ENCODE assay signal across 8 cellular contexts in the genomic region with DNA sequence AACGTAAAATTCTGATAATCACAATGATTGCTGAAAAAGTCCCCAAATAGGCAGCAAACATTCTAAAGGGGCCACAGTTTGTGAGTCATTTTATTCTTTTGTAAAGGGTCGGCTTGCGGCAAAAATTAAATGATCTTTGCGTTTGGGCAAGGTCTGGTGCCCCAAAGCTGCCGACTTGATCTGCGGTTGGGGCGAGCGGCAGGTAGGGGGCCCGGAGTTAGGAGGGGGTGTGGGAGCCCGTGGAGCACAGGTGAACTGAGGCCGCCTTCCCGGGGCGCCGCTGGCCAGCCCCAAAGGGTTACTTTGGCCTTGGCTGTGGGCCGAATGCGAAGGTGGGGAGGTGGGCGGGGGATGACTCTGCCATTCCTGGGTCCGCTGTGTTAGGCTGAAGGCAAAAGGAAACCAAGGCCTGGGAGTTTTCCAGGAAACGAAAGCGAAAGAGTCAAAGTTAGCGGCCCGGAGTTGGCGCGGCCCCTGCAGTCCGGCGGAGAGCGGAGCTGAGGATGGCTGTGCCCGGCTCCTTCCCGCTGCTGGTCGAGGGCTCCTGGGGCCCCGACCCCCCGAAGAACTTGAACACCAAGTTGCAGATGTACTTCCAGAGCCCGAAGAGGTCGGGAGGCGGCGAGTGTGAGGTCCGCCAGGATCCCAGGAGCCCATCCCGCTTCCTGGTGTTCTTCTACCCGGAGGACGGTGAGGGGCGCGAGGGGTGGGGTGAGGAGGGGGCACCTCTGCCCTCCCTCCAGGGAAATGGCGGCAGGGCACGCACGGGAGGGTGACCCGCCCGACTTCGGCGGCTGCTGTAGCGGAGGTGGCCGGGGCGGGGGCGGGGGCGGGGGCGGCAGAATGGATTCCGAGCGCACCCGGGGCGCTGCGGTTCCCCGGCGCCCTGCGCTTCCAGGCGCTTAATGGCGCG. TPM values are rescaled to one million over a fixed set of nuclear protein-coding genes. Genes with fewer than 3 reads are reported as not detected.
DNase-seq lines count a peak whose midpoint lies in the region; ATAC-seq, FAIRE-seq and TF ChIP-seq lines count a peak whose summit lies in the region.

Gene PARP14 (plus strand): TSS at position 459 of the 913 bp plus-strand sequence. CDS start 45 bp downstream, at position 504.

- intact Hi-C loops in kidney (cut with DNase I): loop anchor here (10.0 kb wide), 1 partner anchor 286 kb away; no protein-coding TSS in a partner anchor

- H3K9me3 ChIP-seq in DND-41 (ENCODE audit: insufficient read depth, low read length, severe bottlenecking) (no peaks in the 10 kb centered on the region), kidney (ENCODE audit: control insufficient read depth in 1 of 2, low read length in 2 of 2) (no peaks in the 10 kb centered on the region)

- H3K4me3 ChIP-seq in DND-41 (ENCODE audit: low read depth in 1 of 2, low read length in 2 of 2) (peak within 1 kb of the TSS; percentile 86 to 90), kidney (ENCODE audit: low read length in 2 of 2) (peak within 1 kb of the TSS; percentile 85 to 92)

- H3K27me3 ChIP-seq in DND-41 (ENCODE audit: insufficient read depth, low read length, poor library complexity): no peaks in the 10 kb centered on the region

- DNase-seq in DND-41 (peak; percentile 80), GOT3 (lab: John Stamatoyannopoulos, UW) (peak; percentile 29), NCI-H1105 treated with DMSO at 0.1 percent for 48 hours (lab: John Stamatoyannopoulos, UW) (peak; percentile 43), cerebellum (ENCODE audit: low spot score) (no peak), kidney (peak; percentile 92), COLO829 (ENCODE audit: low spot score) (no peak)
- DNase-seq in activated CD4-positive, alpha-beta T cell treated with anti-CD3 and anti-CD28 coated beads for 24 hours (ENCODE audit: low read depth in 2 of 2): peak; percentile 41 to 47
- DNase-seq in stimulated activated CD4-positive, alpha-beta T cell treated with anti-CD3 and anti-CD28 coated beads, Interleukin-15, amount 100 ng/mL, for 1 hour (ENCODE audit: low read depth in 1 of 2, low spot score in 1 of 2): peak; percentile 36 to 43

- H3K4me2 ChIP-seq in DND-41 (ENCODE audit: insufficient read depth, low read length): peak within 1 kb of the TSS; percentile 92

- H3K79me2 ChIP-seq in DND-41 (ENCODE audit: insufficient read depth, low read length): peaks cover 46% of the 10 kb centered on the region

- H2AFZ ChIP-seq in DND-41 (ENCODE audit: low read depth, low read length): peak within 1 kb of the TSS; percentile 93

- H3K9ac ChIP-seq in DND-41 (ENCODE audit: low read depth, low read length) (peak within 1 kb of the TSS; percentile 91), kidney (ENCODE audit: low read length in 2 of 2) (peak within 1 kb of the TSS; percentile 74 to 89)

- H3K36me3 ChIP-seq in DND-41 (ENCODE audit: insufficient read depth, low read length): peaks cover 12% of the 10 kb centered on the region
- no peaks in the 10 kb centered on the region for H3K36me3 ChIP-seq in kidney (ENCODE audit: control insufficient read depth in 1 of 2, insufficient read depth in 2 of 2, low read length in 2 of 2)

- H3K27ac ChIP-seq in DND-41 (ENCODE audit: low read length): peak within 1 kb of the TSS; percentile 90
- H3K27ac ChIP-seq in kidney (ENCODE audit: low read depth in 2 of 2, low read length in 2 of 2): peak within 1 kb of the TSS; percentile 94 to 95

- no peak for TF ChIP-seq CTCF in DND-41 (IDR thresholded peaks at IDR 0.05; ENCODE audit: borderline replicate concordance, extremely low read depth, low read length, poor library complexity, severe bottlenecking)
- TF ChIP-seq CTCF in kidney (IDR thresholded peaks at IDR 0.05; ENCODE audit: borderline replicate concordance, extremely low read depth, insufficient read depth): no peak

- H4K20me1 ChIP-seq in DND-41 (ENCODE audit: insufficient read depth, low read length): peaks cover 5% of the 10 kb centered on the region; the same call in 1 of the 2 replicates

- H3K4me1 ChIP-seq in DND-41 (ENCODE audit: insufficient read depth, low read length): peaks cover 53% of the 10 kb centered on the region
- peaks cover 0 to 14% of the 10 kb centered on the region in 2 donors for H3K4me1 ChIP-seq in kidney (ENCODE audit: control insufficient read depth in 1 of 2, insufficient read depth in 1 of 2, low read depth in 1 of 2, low read length in 2 of 2)

- FAIRE-seq in kidney (lab: Jason Lieb, UNC): no peak

- ATAC-seq in DND-41 (ENCODE audit: insufficient read depth, low read depth): peak; percentile 74

RNA-seq across cellular contexts. Expression of gene PARP14, which starts in this region (rescaled TPM):
- 15.2 TPM for total RNA-seq in cerebellum
- total RNA-seq in kidney: 64.0 TPM
- polyA plus RNA-seq in kidney (ENCODE audit: insufficient read depth, low read depth, low replicate concordance): 14.9 TPM

Comparison
In these comparisons a context has a peak if more than half of its experiments do, and no peak if none do; other contexts are left out.
1. DNase-seq: peak in DND-41 (single experiment), GOT3 (single experiment), NCI-H1105 treated with DMSO at 0.1 percent for 48 hours (single experiment), activated CD4-positive, alpha-beta T cell treated with anti-CD3 and anti-CD28 coated beads for 24 hours (2 of 2), kidney (single experiment) and stimulated activated CD4-positive, alpha-beta T cell treated with anti-CD3 and anti-CD28 coated beads, Interleukin-15, amount 100 ng/mL, for 1 hour (2 of 2); none in cerebellum (single experiment) and COLO829 (single experiment).